Comparison of ENCODE assay signal across 1 cellular context in the genomic region with DNA sequence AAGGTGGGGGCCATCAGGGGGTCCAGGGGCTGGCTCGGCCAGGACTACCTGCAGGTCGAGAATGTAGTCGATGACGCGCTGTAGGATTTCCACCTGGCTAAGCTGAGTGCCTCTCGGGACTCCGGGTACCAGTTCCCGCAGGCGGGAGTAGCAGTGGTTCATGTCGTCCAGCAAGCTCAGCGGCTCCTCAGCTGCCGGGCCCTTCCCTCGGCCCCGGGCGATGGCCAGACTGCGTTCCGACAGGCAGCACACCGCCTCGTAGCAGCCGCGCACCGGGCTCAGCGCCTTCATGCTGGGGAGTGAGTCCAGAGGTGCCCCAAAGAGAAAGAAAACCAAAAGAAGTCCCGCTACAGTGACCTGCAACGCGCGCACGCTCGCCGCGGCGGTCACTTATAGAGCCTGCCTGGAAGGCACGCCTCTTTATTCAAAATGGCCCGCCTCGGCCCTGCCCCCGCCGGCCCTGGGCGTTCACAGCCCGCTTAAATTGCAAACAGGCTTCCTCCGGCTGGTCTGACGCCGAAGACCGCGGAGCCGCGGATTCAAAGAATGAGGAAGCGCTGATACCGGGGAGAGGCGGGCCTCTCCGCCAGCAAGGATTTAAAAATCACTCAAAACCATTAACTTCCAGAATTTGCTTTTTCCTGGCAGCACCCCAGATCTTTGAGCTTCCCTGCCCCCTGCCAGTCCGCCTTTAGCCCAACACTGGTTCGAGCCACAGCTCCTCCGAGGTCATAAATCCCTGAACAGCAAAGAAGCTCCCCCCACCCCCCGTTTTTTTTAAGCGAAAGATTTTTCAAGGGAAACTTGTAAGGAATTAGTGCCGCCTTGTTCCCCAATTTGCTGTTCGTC.
A peak's percentile ranks its signal among the peaks of the same experiment; 100 is the strongest.
TF ChIP-seq lines count a peak whose summit lies in the region.

A gene with protein sequence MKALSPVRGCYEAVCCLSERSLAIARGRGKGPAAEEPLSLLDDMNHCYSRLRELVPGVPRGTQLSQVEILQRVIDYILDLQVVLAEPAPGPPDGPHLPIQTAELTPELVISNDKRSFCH (minus strand): TSS at position 366 of the 849 bp plus-strand sequence. CDS start 75 bp downstream, at position 291.

TF ChIP-seq in HepG2, 621 proteins besides CTCF, POLR2A, EP300 and RAD21 (continued from another document and continues in another):
- TF ChIP-seq, protein P1, sequence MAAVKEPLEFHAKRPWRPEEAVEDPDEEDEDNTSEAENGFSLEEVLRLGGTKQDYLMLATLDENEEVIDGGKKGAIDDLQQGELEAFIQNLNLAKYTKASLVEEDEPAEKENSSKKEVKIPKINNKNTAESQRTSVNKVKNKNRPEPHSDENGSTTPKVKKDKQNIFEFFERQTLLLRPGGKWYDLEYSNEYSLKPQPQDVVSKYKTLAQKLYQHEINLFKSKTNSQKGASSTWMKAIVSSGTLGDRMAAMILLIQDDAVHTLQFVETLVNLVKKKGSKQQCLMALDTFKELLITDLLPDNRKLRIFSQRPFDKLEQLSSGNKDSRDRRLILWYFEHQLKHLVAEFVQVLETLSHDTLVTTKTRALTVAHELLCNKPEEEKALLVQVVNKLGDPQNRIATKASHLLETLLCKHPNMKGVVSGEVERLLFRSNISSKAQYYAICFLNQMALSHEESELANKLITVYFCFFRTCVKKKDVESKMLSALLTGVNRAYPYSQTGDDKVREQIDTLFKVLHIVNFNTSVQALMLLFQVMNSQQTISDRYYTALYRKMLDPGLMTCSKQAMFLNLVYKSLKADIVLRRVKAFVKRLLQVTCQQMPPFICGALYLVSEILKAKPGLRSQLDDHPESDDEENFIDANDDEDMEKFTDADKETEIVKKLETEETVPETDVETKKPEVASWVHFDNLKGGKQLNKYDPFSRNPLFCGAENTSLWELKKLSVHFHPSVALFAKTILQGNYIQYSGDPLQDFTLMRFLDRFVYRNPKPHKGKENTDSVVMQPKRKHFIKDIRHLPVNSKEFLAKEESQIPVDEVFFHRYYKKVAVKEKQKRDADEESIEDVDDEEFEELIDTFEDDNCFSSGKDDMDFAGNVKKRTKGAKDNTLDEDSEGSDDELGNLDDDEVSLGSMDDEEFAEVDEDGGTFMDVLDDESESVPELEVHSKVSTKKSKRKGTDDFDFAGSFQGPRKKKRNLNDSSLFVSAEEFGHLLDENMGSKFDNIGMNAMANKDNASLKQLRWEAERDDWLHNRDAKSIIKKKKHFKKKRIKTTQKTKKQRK (IDR thresholded peaks at IDR 0.05; ENCODE audit: low read length), result no peak
- TF ChIP-seq NCOR1 (IDR thresholded peaks at IDR 0.05; ENCODE audit: borderline replicate concordance, low read length) (0 out of 2 replicates have a peak, but pooled peaks have one; percentile 13), HDAC1 (CRISPR knock-in tag; IDR thresholded peaks at IDR 0.05) (peak; percentile 55; the same call in 1 of the 2 replicates), DMAP1 (CRISPR knock-in tag; IDR thresholded peaks at IDR 0.05) (no peak; the same call in 1 of the 2 replicates), FIP1L1 (IDR thresholded peaks at IDR 0.05; ENCODE audit: borderline replicate concordance, insufficient read depth, low read depth, low read length) (no peak), ZNF766 (CRISPR knock-in tag; IDR thresholded peaks at IDR 0.05; ENCODE audit: borderline replicate concordance) (peak; percentile 98), ZNF550 (CRISPR knock-in tag; IDR thresholded peaks at IDR 0.05; ENCODE audit: borderline replicate concordance) (no peak), TEAD3 (CRISPR knock-in tag; optimal IDR thresholded peaks at IDR 0.05; ENCODE audit: borderline replicate concordance) (peak; percentile 84), KDM1A (CRISPR knock-in tag; IDR thresholded peaks at IDR 0.05) (no peak), ONECUT2 (CRISPR knock-in tag; IDR thresholded peaks at IDR 0.05) (no peak), ZC3H4 (CRISPR knock-in tag; IDR thresholded peaks at IDR 0.05; ENCODE audit: borderline replicate concordance) (no peak), ZNF670 (CRISPR knock-in tag; IDR thresholded peaks at IDR 0.05; ENCODE audit: borderline replicate concordance) (peak; percentile 71; the same call in 1 of the 2 replicates), SRSF1 (optimal IDR thresholded peaks at IDR 0.05; ENCODE audit: low read depth, low read length) (no peak), U2AF1 (optimal IDR thresholded peaks at IDR 0.05; ENCODE audit: low read depth, low read length) (no peak), ASH2L (IDR thresholded peaks at IDR 0.05; ENCODE audit: insufficient read length, low read depth, low read length) (no peak), ZSCAN25 (CRISPR knock-in tag; IDR thresholded peaks at IDR 0.05) (no peak), JARID2 (CRISPR knock-in tag; IDR thresholded peaks at IDR 0.05; ENCODE audit: insufficient replicate concordance) (no peak), ARNTL (CRISPR knock-in tag; IDR thresholded peaks at IDR 0.05) (0 out of 2 replicates have a peak, but pooled peaks have one; percentile 13), KAT7 (CRISPR knock-in tag; IDR thresholded peaks at IDR 0.05; ENCODE audit: borderline replicate concordance) (no peak), ZIK1 (CRISPR knock-in tag; IDR thresholded peaks at IDR 0.05; ENCODE audit: borderline replicate concordance, low read depth) (no peak), ZFP37 (CRISPR knock-in tag; IDR thresholded peaks at IDR 0.05; ENCODE audit: borderline replicate concordance) (peak; percentile 56; the same call in 1 of the 2 replicates), ZNF572 (CRISPR knock-in tag; IDR thresholded peaks at IDR 0.05) (no peak), SP5 (CRISPR knock-in tag; IDR thresholded peaks at IDR 0.05; ENCODE audit: borderline replicate concordance, low read depth) (peak; percentile 37; the same call in 1 of the 2 replicates), ZNF616 (CRISPR knock-in tag; IDR thresholded peaks at IDR 0.05; ENCODE audit: low read depth) (no peak; the same call in 1 of the 2 replicates), SYNCRIP (IDR thresholded peaks at IDR 0.05; ENCODE audit: insufficient read depth, low read depth, low read length) (no peak), GATAD1 (CRISPR knock-in tag; IDR thresholded peaks at IDR 0.05) (no peak; the same call in 1 of the 2 replicates), SAP130 (CRISPR knock-in tag; IDR thresholded peaks at IDR 0.05; ENCODE audit: low read depth) (peak; percentile 87), ZNF614 (CRISPR knock-in tag; IDR thresholded peaks at IDR 0.05; ENCODE audit: borderline replicate concordance) (no peak; the same call in 1 of the 2 replicates), RNF2 (conservative IDR thresholded peaks at IDR 0.05; ENCODE audit: low read depth) (no peak), ZBTB20 (CRISPR knock-in tag; IDR thresholded peaks at IDR 0.05; ENCODE audit: borderline replicate concordance, low read depth) (no peak), ISX (CRISPR knock-in tag; conservative IDR thresholded peaks at IDR 0.05) (0 out of 2 replicates have a peak, but pooled peaks have one; percentile 34), MYNN (CRISPR knock-in tag; IDR thresholded peaks at IDR 0.05; ENCODE audit: low read depth) (no peak), ZNF251 (CRISPR knock-in tag; IDR thresholded peaks at IDR 0.05) (no peak), RORA (CRISPR knock-in tag; IDR thresholded peaks at IDR 0.05) (no peak), ARNT2 (CRISPR knock-in tag; IDR thresholded peaks at IDR 0.05; ENCODE audit: low read depth) (peak; percentile 89)
- TF ChIP-seq, protein P2, sequence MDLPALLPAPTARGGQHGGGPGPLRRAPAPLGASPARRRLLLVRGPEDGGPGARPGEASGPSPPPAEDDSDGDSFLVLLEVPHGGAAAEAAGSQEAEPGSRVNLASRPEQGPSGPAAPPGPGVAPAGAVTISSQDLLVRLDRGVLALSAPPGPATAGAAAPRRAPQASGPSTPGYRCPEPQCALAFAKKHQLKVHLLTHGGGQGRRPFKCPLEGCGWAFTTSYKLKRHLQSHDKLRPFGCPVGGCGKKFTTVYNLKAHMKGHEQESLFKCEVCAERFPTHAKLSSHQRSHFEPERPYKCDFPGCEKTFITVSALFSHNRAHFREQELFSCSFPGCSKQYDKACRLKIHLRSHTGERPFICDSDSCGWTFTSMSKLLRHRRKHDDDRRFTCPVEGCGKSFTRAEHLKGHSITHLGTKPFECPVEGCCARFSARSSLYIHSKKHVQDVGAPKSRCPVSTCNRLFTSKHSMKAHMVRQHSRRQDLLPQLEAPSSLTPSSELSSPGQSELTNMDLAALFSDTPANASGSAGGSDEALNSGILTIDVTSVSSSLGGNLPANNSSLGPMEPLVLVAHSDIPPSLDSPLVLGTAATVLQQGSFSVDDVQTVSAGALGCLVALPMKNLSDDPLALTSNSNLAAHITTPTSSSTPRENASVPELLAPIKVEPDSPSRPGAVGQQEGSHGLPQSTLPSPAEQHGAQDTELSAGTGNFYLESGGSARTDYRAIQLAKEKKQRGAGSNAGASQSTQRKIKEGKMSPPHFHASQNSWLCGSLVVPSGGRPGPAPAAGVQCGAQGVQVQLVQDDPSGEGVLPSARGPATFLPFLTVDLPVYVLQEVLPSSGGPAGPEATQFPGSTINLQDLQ (CRISPR knock-in tag; IDR thresholded peaks at IDR 0.05), result no peak
- TF ChIP-seq, protein P3, sequence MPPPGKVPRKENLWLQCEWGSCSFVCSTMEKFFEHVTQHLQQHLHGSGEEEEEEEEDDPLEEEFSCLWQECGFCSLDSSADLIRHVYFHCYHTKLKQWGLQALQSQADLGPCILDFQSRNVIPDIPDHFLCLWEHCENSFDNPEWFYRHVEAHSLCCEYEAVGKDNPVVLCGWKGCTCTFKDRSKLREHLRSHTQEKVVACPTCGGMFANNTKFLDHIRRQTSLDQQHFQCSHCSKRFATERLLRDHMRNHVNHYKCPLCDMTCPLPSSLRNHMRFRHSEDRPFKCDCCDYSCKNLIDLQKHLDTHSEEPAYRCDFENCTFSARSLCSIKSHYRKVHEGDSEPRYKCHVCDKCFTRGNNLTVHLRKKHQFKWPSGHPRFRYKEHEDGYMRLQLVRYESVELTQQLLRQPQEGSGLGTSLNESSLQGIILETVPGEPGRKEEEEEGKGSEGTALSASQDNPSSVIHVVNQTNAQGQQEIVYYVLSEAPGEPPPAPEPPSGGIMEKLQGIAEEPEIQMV (CRISPR knock-in tag; IDR thresholded peaks at IDR 0.05; ENCODE audit: low read depth), result no peak
- TF ChIP-seq, protein P4, sequence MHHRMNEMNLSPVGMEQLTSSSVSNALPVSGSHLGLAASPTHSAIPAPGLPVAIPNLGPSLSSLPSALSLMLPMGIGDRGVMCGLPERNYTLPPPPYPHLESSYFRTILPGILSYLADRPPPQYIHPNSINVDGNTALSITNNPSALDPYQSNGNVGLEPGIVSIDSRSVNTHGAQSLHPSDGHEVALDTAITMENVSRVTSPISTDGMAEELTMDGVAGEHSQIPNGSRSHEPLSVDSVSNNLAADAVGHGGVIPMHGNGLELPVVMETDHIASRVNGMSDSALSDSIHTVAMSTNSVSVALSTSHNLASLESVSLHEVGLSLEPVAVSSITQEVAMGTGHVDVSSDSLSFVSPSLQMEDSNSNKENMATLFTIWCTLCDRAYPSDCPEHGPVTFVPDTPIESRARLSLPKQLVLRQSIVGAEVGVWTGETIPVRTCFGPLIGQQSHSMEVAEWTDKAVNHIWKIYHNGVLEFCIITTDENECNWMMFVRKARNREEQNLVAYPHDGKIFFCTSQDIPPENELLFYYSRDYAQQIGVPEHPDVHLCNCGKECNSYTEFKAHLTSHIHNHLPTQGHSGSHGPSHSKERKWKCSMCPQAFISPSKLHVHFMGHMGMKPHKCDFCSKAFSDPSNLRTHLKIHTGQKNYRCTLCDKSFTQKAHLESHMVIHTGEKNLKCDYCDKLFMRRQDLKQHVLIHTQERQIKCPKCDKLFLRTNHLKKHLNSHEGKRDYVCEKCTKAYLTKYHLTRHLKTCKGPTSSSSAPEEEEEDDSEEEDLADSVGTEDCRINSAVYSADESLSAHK (CRISPR knock-in tag; IDR thresholded peaks at IDR 0.05; ENCODE audit: borderline replicate concordance), result no peak
- TF ChIP-seq, protein P5, sequence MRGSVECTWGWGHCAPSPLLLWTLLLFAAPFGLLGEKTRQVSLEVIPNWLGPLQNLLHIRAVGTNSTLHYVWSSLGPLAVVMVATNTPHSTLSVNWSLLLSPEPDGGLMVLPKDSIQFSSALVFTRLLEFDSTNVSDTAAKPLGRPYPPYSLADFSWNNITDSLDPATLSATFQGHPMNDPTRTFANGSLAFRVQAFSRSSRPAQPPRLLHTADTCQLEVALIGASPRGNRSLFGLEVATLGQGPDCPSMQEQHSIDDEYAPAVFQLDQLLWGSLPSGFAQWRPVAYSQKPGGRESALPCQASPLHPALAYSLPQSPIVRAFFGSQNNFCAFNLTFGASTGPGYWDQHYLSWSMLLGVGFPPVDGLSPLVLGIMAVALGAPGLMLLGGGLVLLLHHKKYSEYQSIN (CRISPR knock-in tag; IDR thresholded peaks at IDR 0.05; ENCODE audit: borderline replicate concordance), result no peak
- TF ChIP-seq, protein P6, sequence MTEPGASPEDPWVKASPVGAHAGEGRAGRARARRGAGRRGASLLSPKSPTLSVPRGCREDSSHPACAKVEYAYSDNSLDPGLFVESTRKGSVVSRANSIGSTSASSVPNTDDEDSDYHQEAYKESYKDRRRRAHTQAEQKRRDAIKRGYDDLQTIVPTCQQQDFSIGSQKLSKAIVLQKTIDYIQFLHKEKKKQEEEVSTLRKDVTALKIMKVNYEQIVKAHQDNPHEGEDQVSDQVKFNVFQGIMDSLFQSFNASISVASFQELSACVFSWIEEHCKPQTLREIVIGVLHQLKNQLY (CRISPR knock-in tag; IDR thresholded peaks at IDR 0.05), result 0 out of 2 replicates have a peak, but pooled peaks have one; percentile 38
- TF ChIP-seq, protein P7, sequence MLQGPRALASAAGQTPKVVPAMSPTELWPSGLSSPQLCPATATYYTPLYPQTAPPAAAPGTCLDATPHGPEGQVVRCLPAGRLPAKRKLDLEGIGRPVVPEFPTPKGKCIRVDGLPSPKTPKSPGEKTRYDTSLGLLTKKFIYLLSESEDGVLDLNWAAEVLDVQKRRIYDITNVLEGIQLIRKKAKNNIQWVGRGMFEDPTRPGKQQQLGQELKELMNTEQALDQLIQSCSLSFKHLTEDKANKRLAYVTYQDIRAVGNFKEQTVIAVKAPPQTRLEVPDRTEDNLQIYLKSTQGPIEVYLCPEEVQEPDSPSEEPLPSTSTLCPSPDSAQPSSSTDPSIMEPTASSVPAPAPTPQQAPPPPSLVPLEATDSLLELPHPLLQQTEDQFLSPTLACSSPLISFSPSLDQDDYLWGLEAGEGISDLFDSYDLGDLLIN (CRISPR knock-in tag; IDR thresholded peaks at IDR 0.05; ENCODE audit: borderline replicate concordance), result no peak
- TF ChIP-seq, protein P8, sequence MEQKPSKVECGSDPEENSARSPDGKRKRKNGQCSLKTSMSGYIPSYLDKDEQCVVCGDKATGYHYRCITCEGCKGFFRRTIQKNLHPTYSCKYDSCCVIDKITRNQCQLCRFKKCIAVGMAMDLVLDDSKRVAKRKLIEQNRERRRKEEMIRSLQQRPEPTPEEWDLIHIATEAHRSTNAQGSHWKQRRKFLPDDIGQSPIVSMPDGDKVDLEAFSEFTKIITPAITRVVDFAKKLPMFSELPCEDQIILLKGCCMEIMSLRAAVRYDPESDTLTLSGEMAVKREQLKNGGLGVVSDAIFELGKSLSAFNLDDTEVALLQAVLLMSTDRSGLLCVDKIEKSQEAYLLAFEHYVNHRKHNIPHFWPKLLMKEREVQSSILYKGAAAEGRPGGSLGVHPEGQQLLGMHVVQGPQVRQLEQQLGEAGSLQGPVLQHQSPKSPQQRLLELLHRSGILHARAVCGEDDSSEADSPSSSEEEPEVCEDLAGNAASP (CRISPR knock-in tag; IDR thresholded peaks at IDR 0.05; ENCODE audit: borderline replicate concordance), result no peak; the same call in 1 of the 2 replicates
